In genomic region chr17:32822996-32823395, GRCh38 we compare ENCODE assay signal across 1 cellular context.
A peak's percentile ranks its signal among the peaks of the same experiment; 100 is the strongest.
TF ChIP-seq lines count a peak whose summit lies in the region.

No MANE protein-coding gene starts in this region.

TF ChIP-seq in HEK293, 187 proteins besides CTCF, POLR2A, EP300 and RAD21 (continued from another document):
- TF ChIP-seq PRDM4 (tag by site-specific recombination; IDR thresholded peaks at IDR 0.05), result peak; percentile 65; the same call in 1 of the 2 replicates
- no peak for TF ChIP-seq ZNF76 (tag by site-specific recombination; IDR thresholded peaks at IDR 0.05; ENCODE audit: borderline replicate concordance, low read depth)
- TF ChIP-seq ZNF660 (tag by site-specific recombination; IDR thresholded peaks at IDR 0.05), result 0 out of 2 replicates have a peak, but pooled peaks have one; percentile 8
- no peak for TF ChIP-seq TRIM28 (IDR thresholded peaks at IDR 0.05; ENCODE audit: borderline replicate concordance, low read length)
- TF ChIP-seq ZNF629 (tag by site-specific recombination; IDR thresholded peaks at IDR 0.05), result 0 out of 2 replicates have a peak, but pooled peaks have one; percentile 16
- no peak for TF ChIP-seq ZNF398 (tag by site-specific recombination; IDR thresholded peaks at IDR 0.05)
- TF ChIP-seq HOXD13 (CRISPR knock-in tag; IDR thresholded peaks at IDR 0.05; ENCODE audit: borderline replicate concordance), result no peak
